In the genomic region with DNA sequence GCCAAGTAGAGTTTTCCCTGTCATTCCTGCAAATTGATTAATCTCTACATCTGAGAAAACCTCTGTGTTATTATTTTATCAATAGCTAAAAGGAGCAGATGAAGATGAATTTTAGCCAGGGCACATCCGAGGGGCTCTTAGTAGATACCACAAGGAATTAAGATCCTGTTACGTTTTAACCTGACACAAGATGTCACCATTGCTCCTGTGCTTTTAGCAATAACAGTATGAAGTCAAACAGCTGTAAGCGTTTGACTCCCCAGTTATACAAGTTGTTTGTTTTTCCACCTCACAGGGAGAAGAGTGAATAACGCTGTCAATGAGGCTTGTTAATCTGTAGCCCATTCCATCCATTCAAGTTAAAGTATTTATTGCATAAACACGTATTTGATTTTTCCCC, we compare ENCODE assay signal across 10 cellular contexts.
DNase-seq lines count a peak whose midpoint lies in the region; ATAC-seq and TF ChIP-seq lines count a peak whose summit lies in the region.
"Had no signal": no experiment of that assay in that cellular context is flagged by ENCODE, and none has a peak within 500 bp of the region (broad histone marks: within the 10 kb centered on the region; RNA-seq: fewer than 3 reads in every experiment).

No MANE protein-coding gene starts in this region.

- no peak overlapping the region for H3K9ac ChIP-seq in SK-N-SH

- H3K36me3 ChIP-seq in SK-N-SH (replicated peaks in 1 of 2; ENCODE audit: control insufficient read depth in 1 of 2, insufficient read depth in 2 of 2, low read length in 1 of 2) = no peaks in the 10 kb centered on the region
- H3K36me3 ChIP-seq in ovary = no peaks in the 10 kb centered on the region
- no peaks in the 10 kb centered on the region for H3K36me3 ChIP-seq in esophagus muscularis mucosa
- H3K36me3 ChIP-seq in sigmoid colon = no peaks in the 10 kb centered on the region

- DNase-seq in DMS53 (lab: John Stamatoyannopoulos, UW) (peak; percentile 64), HT1080 (ENCODE audit: low read depth) (peak; percentile 40), SK-N-SH (peak; percentile 24), kidney glomerular epithelial cell (lab: John Stamatoyannopoulos, UW) (peak; percentile 49), ovary (no peak), esophagus muscularis mucosa (ENCODE audit: extremely low spot score) (no peak), sigmoid colon (no peak), Right ventricle myocardium inferior (ENCODE audit: missing footprints) (no peak)
- DNase-seq: activated naive CD8-positive, alpha-beta T cell treated with anti-CD3 and anti-CD28 coated beads for 36 hours; NCI-H1436 treated with DMSO at 0.1 percent for 48 hours had no signal

- no peaks in the 10 kb centered on the region; the same call in 1 of the 2 replicates for H3K27me3 ChIP-seq in SK-N-SH (ENCODE audit: insufficient read depth)
- H3K27me3 ChIP-seq in ovary = no peaks in the 10 kb centered on the region
- no peaks in the 10 kb centered on the region for H3K27me3 ChIP-seq in esophagus muscularis mucosa
- H3K27me3 ChIP-seq in sigmoid colon = no peaks in the 10 kb centered on the region

- TF ChIP-seq POLR2A in ovary (IDR thresholded peaks at IDR 0.05) (no peak), esophagus muscularis mucosa (IDR thresholded peaks at IDR 0.05; ENCODE audit: low read depth) (no peak), sigmoid colon (IDR thresholded peaks at IDR 0.05) (no peak)

- H3K9me3 ChIP-seq in SK-N-SH (no peaks in the 10 kb centered on the region), ovary (no peaks in the 10 kb centered on the region), esophagus muscularis mucosa (no peaks in the 10 kb centered on the region), sigmoid colon (no peaks in the 10 kb centered on the region)

- no peaks in the 10 kb centered on the region for H3K79me2 ChIP-seq in SK-N-SH (ENCODE audit: insufficient read depth)

- intact Hi-C loops in ovary (cut with DNase I) (no loop called here), esophagus muscularis mucosa (cut with DNase I) (no loop called here), sigmoid colon (cut with DNase I) (no loop called here), Right ventricle myocardium inferior (cut with DNase I) (no loop called here)

- H3K4me1 ChIP-seq in SK-N-SH (ENCODE audit: control insufficient read depth in 1 of 2, insufficient read depth in 2 of 2, low read depth in 1 of 2, low read length in 1 of 2) = no peaks in the 10 kb centered on the region
- no peaks in the 10 kb centered on the region for H3K4me1 ChIP-seq in ovary (ENCODE audit: insufficient read depth)
- H3K4me1 ChIP-seq in esophagus muscularis mucosa = peaks cover 0 to 4% (median 0%) of the 10 kb centered on the region in 4 donors
- no peaks in the 10 kb centered on the region for H3K4me1 ChIP-seq in sigmoid colon

- no peak overlapping the region for H2AFZ ChIP-seq in SK-N-SH (ENCODE audit: low read depth)

- CTCF ChIA-PET in SK-N-SH (lab: Yijun Ruan, JAX) = interaction anchor here (0.6 to 2.5 kb wide), 16 partner anchors 11 to 734 kb away, joined by 3 to 10 read pairs (median 4); partner anchors contain the start of gene GRPR

- no peaks in the 10 kb centered on the region for H3F3A ChIP-seq in SK-N-SH (replicated peaks; ENCODE audit: insufficient read depth)

- H3K4me3 ChIP-seq in SK-N-SH (ENCODE audit: low read depth in 2 of 2, low read length in 1 of 2) (no peak overlapping the region), ovary (no peak overlapping the region), esophagus muscularis mucosa (no peak overlapping the region), sigmoid colon (no peak overlapping the region)

- TF ChIP-seq CTCF in SK-N-SH (IDR thresholded peaks at IDR 0.05) (peak; percentile 59), ovary (IDR thresholded peaks at IDR 0.05) (no peak), esophagus muscularis mucosa (IDR thresholded peaks at IDR 0.05) (peak in 1 of 3 experiments; percentile 16), sigmoid colon (IDR thresholded peaks at IDR 0.05) (no peak)

- no peak for ATAC-seq in Right ventricle myocardium inferior

- H3K4me2 ChIP-seq in SK-N-SH = no peak overlapping the region

- TF ChIP-seq EP300 in SK-N-SH (IDR thresholded peaks at IDR 0.05; ENCODE audit: borderline replicate concordance in 1 of 2, low read depth in 1 of 2, low read length in 1 of 2) (no peak), ovary (IDR thresholded peaks at IDR 0.05) (no peak), esophagus muscularis mucosa (IDR thresholded peaks at IDR 0.05) (no peak), sigmoid colon (IDR thresholded peaks at IDR 0.05) (no peak)

- WGBS in SK-N-SH (ENCODE audit: low lambda C conversion rate) = 31% methylated on average over 5 of the region's 5 CpGs
- WGBS in ovary, 3 donors = 12 to 18% (median 13%) methylated on average over 5 of the region's 5 CpGs
- WGBS in esophagus muscularis mucosa = 17% methylated on average over 5 of the region's 5 CpGs
- 10 to 33% methylated on average over 5 of the region's 5 CpGs for WGBS in sigmoid colon, 2 donors

- H3K27ac ChIP-seq in SK-N-SH (ENCODE audit: low read depth in 2 of 2, low read length in 1 of 2) = no peak overlapping the region
- H3K27ac ChIP-seq in ovary = no peak overlapping the region
- H3K27ac ChIP-seq in esophagus muscularis mucosa (replicated peaks in 1 of 4) = no peak overlapping the region
- H3K27ac ChIP-seq in sigmoid colon = no peak overlapping the region

- no peaks in the 10 kb centered on the region for H4K20me1 ChIP-seq in SK-N-SH (ENCODE audit: insufficient read depth)

- no peaks in the 10 kb centered on the region for H3K9me2 ChIP-seq in SK-N-SH

- peak; percentile 72 for TF ChIP-seq RAD21 in SK-N-SH (IDR thresholded peaks at IDR 0.05; ENCODE audit: low read length)

- POLR2A ChIA-PET in SK-N-SH (lab: Yijun Ruan, JAX) = interaction anchor here (0.7 kb wide), 1 partner anchor 48 kb away, joined by 3 read pairs; no protein-coding TSS in a partner anchor

TF ChIP-seq in SK-N-SH, 30 proteins besides CTCF, POLR2A, EP300 and RAD21:
- no peak for TF ChIP-seq NFIC (IDR thresholded peaks at IDR 0.05; ENCODE audit: borderline replicate concordance)
- TF ChIP-seq SMC3 (IDR thresholded peaks at IDR 0.05; ENCODE audit: low read depth, low read length) = peak; percentile 54
- TF ChIP-seq GABPA (IDR thresholded peaks at IDR 0.05; ENCODE audit: low read depth) = no peak
TF ChIP-seq in SK-N-SH: peak in this region for 1.

Comparison
In these comparisons a context has a peak if more than half of its experiments do, and no peak if none do; other contexts are left out.
1. DNase-seq: peak in DMS53 (single experiment), HT1080 (single experiment), SK-N-SH (single experiment) and kidney glomerular epithelial cell (single experiment); none in ovary (0 of 5), esophagus muscularis mucosa (single experiment), sigmoid colon (single experiment) and Right ventricle myocardium inferior (single experiment).